In the genomic region with DNA sequence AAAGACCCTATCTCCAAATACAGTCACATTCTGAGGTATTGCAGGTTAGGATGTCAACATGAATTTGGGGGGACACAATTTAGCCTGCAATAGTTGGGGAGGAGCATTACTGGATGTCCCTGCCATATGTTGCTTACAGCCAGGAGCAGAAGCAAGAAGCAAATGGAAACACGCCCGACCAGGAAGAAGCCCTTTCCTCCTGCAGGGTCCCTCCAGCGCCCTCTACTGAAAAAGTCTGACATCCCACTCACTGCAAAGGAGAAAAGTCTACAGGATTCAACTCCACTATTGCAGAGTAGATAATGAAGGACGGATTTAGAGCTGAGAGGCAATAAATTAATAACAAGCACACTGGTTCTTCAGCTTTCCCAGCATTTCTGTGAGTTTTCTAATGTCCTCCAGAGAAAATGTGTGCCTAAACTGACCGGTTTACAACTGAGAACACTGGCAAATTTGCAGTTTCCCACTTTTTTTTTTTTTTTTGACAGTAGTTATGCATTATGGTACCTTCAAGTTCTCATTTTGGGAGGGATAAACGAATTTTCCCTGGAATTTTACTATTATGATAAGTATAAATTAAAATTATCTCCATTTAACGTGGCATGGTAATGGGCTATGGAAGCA, we compare ENCODE assay signal across 8 cellular contexts. TPM values are rescaled to one million over a fixed set of nuclear protein-coding genes. Genes with fewer than 3 reads are reported as not detected.
DNase-seq lines count a peak whose midpoint lies in the region; ATAC-seq and TF ChIP-seq lines count a peak whose summit lies in the region.

No MANE protein-coding gene starts in this region.

- DNase-seq in AG09309 (ENCODE audit: low read depth): no peak
- DNase-seq in Jurkat, Clone E6-1 (ENCODE audit: low read depth, low spot score): peak; percentile 73
- DNase-seq in OCI-M2 (lab: John Stamatoyannopoulos, UW; ENCODE audit: unreplicated experiment): peak; percentile 0
- DNase-seq in activated T-cell treated with anti-CD3 and anti-CD28 coated beads for 4 hours: peak; percentile 65
- peak; percentile 78 for DNase-seq in fibroblast of peridontal ligament (ENCODE audit: extremely low read depth)
- DNase-seq in progenitor cell of endocrine pancreas (ENCODE audit: low spot score, unreplicated experiment): peak; percentile 29
- no peak for DNase-seq in omental fat pad (ENCODE audit: low spot score)

- ATAC-seq in GM18909 (IDR thresholded peaks at IDR 0.05; ENCODE audit: poor library complexity, unreplicated experiment): peak; percentile 62
- ATAC-seq in omental fat pad (ENCODE audit: low FRiP score): no peak

- TF ChIP-seq CTCF in AG09309 (IDR thresholded peaks at IDR 0.05; ENCODE audit: control insufficient read depth, insufficient read depth, low read depth, low read length, missing control alignments) (peak; percentile 63), progenitor cell of endocrine pancreas (IDR thresholded peaks at IDR 0.05; ENCODE audit: unreplicated experiment) (peak; percentile 66), omental fat pad (IDR thresholded peaks at IDR 0.05) (no peak)

- H3K36me3 Mint-ChIP-seq in progenitor cell of endocrine pancreas (ENCODE audit: insufficient read depth): peaks cover 3% of the 10 kb centered on the region

- no peak overlapping the region for H3K4me3 ChIP-seq in AG09309 (ENCODE audit: control insufficient read depth, low read depth, low read length)
- H3K4me3 ChIP-seq in Jurkat, Clone E6-1 (ENCODE audit: low read length): no peak overlapping the region

- no peaks in the 10 kb centered on the region for H3K27me3 Mint-ChIP-seq in progenitor cell of endocrine pancreas

- no peaks in the 10 kb centered on the region for H3K9me3 Mint-ChIP-seq in progenitor cell of endocrine pancreas (ENCODE audit: low read depth)

- H3K4me1 Mint-ChIP-seq in progenitor cell of endocrine pancreas (ENCODE audit: low read depth): peaks cover 2% of the 10 kb centered on the region

- no peak overlapping the region for H3K4me3 Mint-ChIP-seq in progenitor cell of endocrine pancreas (ENCODE audit: low read depth)

- no peak overlapping the region for H3K27ac Mint-ChIP-seq in progenitor cell of endocrine pancreas

RNA-seq across cellular contexts. Expression of a gene that starts 31.7 kb away (rescaled TPM):
- polyA plus RNA-seq in Jurkat, Clone E6-1 (2012; ENCODE audit: insufficient read depth, insufficient read length): 9.6 TPM
- total RNA-seq in progenitor cell of endocrine pancreas (19.2 and 20.2 TPM in 2 replicates), omental fat pad (10 to 100 TPM in 2 of 4 donors, 1 to 10 TPM in 2; 9.0 to 10.4 (median 9.8) TPM)

Comparison
In these comparisons a context has a peak if more than half of its experiments do, and no peak if none do; other contexts are left out.
1. DNase-seq: peak in Jurkat, Clone E6-1 (single experiment), OCI-M2 (single experiment), activated T-cell treated with anti-CD3 and anti-CD28 coated beads for 4 hours (single experiment), fibroblast of peridontal ligament (single experiment) and progenitor cell of endocrine pancreas (single experiment); none in AG09309 (single experiment) and omental fat pad (single experiment).
2. CTCF ChIP-seq: peak in AG09309 (single experiment) and progenitor cell of endocrine pancreas (single experiment); none in omental fat pad (0 of 3).